In genomic region chr5:180516440-180516839, GRCh38 we compare ENCODE assay signal across 17 cellular contexts. TPM values are rescaled to one million over a fixed set of nuclear protein-coding genes. Genes with fewer than 3 reads are reported as not detected.
A peak's percentile ranks its signal among the peaks of the same experiment; 100 is the strongest.
DNase-seq lines count a peak whose midpoint lies in the region; ATAC-seq, FAIRE-seq and TF ChIP-seq lines count a peak whose summit lies in the region.
"Had no signal": no experiment of that assay in that cellular context is flagged by ENCODE, and none has a peak within 500 bp of the region (broad histone marks: within the 10 kb centered on the region; RNA-seq: fewer than 3 reads in every experiment).

No MANE protein-coding gene starts in this region.

- H3K4me2 ChIP-seq in GM23338 = no peak overlapping the region
- H3K4me2 ChIP-seq: BLaER1 had no signal

- no peak overlapping the region for H3K4me3 Mint-ChIP-seq in GM23338
- no peak overlapping the region for H3K4me3 Mint-ChIP-seq in T-helper 17 cell
- H3K4me3 Mint-ChIP-seq in endodermal cell = no peak overlapping the region
- H3K4me3 Mint-ChIP-seq: CD14-positive monocyte; CD4-positive, alpha-beta memory T cell; HFFc6 had no signal

- H3K9me3 ChIP-seq in T-helper 17 cell (ENCODE audit: control insufficient read depth, low read length, poor library complexity, severe bottlenecking) (no peaks in the 10 kb centered on the region), endodermal cell (ENCODE audit: control insufficient read depth, low read length) (no peaks in the 10 kb centered on the region), neutrophil (no peaks in the 10 kb centered on the region)

- peaks cover 12% of the 10 kb centered on the region for H3K36me3 Mint-ChIP-seq in GM23338 (ENCODE audit: low read depth)
- peaks cover 3% of the 10 kb centered on the region for H3K36me3 Mint-ChIP-seq in T-helper 17 cell (ENCODE audit: low read depth)
- peaks cover 16% of the 10 kb centered on the region for H3K36me3 Mint-ChIP-seq in endodermal cell (ENCODE audit: low read depth)

- no peaks in the 10 kb centered on the region for H3K27me3 ChIP-seq in GM23338 (ENCODE audit: insufficient read depth)
- no peaks in the 10 kb centered on the region for H3K27me3 ChIP-seq in endodermal cell (ENCODE audit: control insufficient read depth, insufficient read depth, low read length, poor library complexity, severe bottlenecking)
- H3K27me3 ChIP-seq in neutrophil = no peaks in the 10 kb centered on the region
- H3K27me3 ChIP-seq: BLaER1 had no signal

- no peaks in the 10 kb centered on the region for H3K9me2 ChIP-seq in GM23338 (ENCODE audit: insufficient read depth)

- no peak for FAIRE-seq in HTR-8/SVneo (lab: Jason Lieb, UNC)
- FAIRE-seq: GM12878, GM19239 had no signal

- H3K27me3 Mint-ChIP-seq in GM23338 (ENCODE audit: insufficient read depth, low read depth, poor library complexity) (no peaks in the 10 kb centered on the region), T-helper 17 cell (no peaks in the 10 kb centered on the region), endodermal cell (ENCODE audit: insufficient read depth) (no peaks in the 10 kb centered on the region)
- H3K27me3 Mint-ChIP-seq: CD4-positive, alpha-beta memory T cell had no signal

- no peak for ATAC-seq in GM23338
- no peak for ATAC-seq in T-helper 17 cell
- ATAC-seq in GM18517 (IDR thresholded peaks at IDR 0.05; ENCODE audit: unreplicated experiment) = no peak
- ATAC-seq: GM12878 had no signal

- peak overlapping the region; percentile 54; the same call in 1 of the 2 replicates for H3K27ac Mint-ChIP-seq in GM23338
- peak overlapping the region; percentile 49 for H3K27ac Mint-ChIP-seq in T-helper 17 cell
- peak overlapping the region; percentile 81 for H3K27ac Mint-ChIP-seq in endodermal cell
- H3K27ac Mint-ChIP-seq: HFFc6 had no signal

- 94 to 98% methylated on average over 5 of the region's 5 CpGs for WGBS in endodermal cell (ENCODE audit: insufficient coverage in 1 of 2, insufficient read length in 1 of 2), 2 experiments

- DNase-seq in GM23338 (ENCODE audit: low spot score) (no peak), T-helper 17 cell (no peak), endodermal cell (no peak), GDM1 (lab: John Stamatoyannopoulos, UW) (no peak), HTR-8/SVneo (ENCODE audit: insufficient read length, low spot score) (no peak)
- DNase-seq in NK-92 treated with Interleukin-12 subunit alpha and Interleukin-12 subunit beta, amount 100 ng/mL, for 24 hours (lab: John Stamatoyannopoulos, UW) = no peak
- DNase-seq: 8988T; CD4-positive, alpha-beta memory T cell; DMS79 treated with DMSO at 0.1 percent for 48 hours; HCEC 1CT; HFFc6 had no signal

- peaks cover 87% of the 10 kb centered on the region for H4K20me1 ChIP-seq in GM23338 (replicated peaks; ENCODE audit: insufficient read depth)

- H3K36me3 ChIP-seq in GM23338 (ENCODE audit: insufficient read depth) (no peaks in the 10 kb centered on the region), endodermal cell (ENCODE audit: control insufficient read depth, insufficient read depth, low read length) (peaks cover 10% of the 10 kb centered on the region), neutrophil (no peaks in the 10 kb centered on the region)

- peaks cover 17% of the 10 kb centered on the region for H3K4me1 ChIP-seq in GM23338 (ENCODE audit: insufficient read depth)
- no peaks in the 10 kb centered on the region for H3K4me1 ChIP-seq in endodermal cell (ENCODE audit: control insufficient read depth, insufficient read depth, low read length)
- H3K4me1 ChIP-seq in neutrophil (ENCODE audit: control insufficient read depth in 1 of 2, insufficient read depth in 1 of 2, low read depth in 1 of 2, low read length in 1 of 2) = peaks cover 64 to 67% of the 10 kb centered on the region in 2 experiments

- no peaks in the 10 kb centered on the region for H3F3A ChIP-seq in GM23338 (replicated peaks; ENCODE audit: low read depth)

- H3K9ac ChIP-seq in endodermal cell (ENCODE audit: extremely low read depth, low read length, poor library complexity, severe bottlenecking) = no peak overlapping the region
- H3K9ac ChIP-seq: BLaER1 had no signal

- no peak overlapping the region for H2AFZ ChIP-seq in GM23338

- peaks cover 100% of the 10 kb centered on the region for H3K79me2 ChIP-seq in GM23338 (replicated peaks; ENCODE audit: insufficient read depth)

- H3K27ac ChIP-seq in GM23338 (ENCODE audit: low read depth) = no peak overlapping the region
- H3K27ac ChIP-seq in endodermal cell (ENCODE audit: low read depth, low read length) = no peak overlapping the region
- H3K27ac ChIP-seq in neutrophil = peak overlapping the region; percentile 43
- H3K27ac ChIP-seq: BLaER1 had no signal

- H3K9me3 Mint-ChIP-seq in GM23338 (no peaks in the 10 kb centered on the region), endodermal cell (no peaks in the 10 kb centered on the region)
- H3K9me3 Mint-ChIP-seq: CD4-positive, alpha-beta memory T cell; HFFc6 had no signal

- H3K4me3 ChIP-seq in GM23338 = no peak overlapping the region
- H3K4me3 ChIP-seq in endodermal cell (ENCODE audit: low read length) = no peak overlapping the region
- H3K4me3 ChIP-seq in neutrophil (ENCODE audit: low read depth in 1 of 2, low read length in 1 of 2) = no peak overlapping the region
- H3K4me3 ChIP-seq: BLaER1, GM12878 had no signal

- H3K4me1 Mint-ChIP-seq in GM23338 (peaks cover 38% of the 10 kb centered on the region), T-helper 17 cell (peaks cover 38% of the 10 kb centered on the region), endodermal cell (peaks cover 27% of the 10 kb centered on the region)

- TF ChIP-seq CTCF in GM23338 (conservative IDR thresholded peaks at IDR 0.05; ENCODE audit: low read depth in 2 of 2) (0 out of 4 replicates have a peak, but pooled peaks of 1 of the 2 experiments have one; percentile 3), endodermal cell (conservative IDR thresholded peaks at IDR 0.05) (no peak), neutrophil (IDR thresholded peaks at IDR 0.05) (no peak)

TF ChIP-seq in GM23338, 12 proteins besides CTCF, POLR2A, EP300 and RAD21 (continues in another document):
- TF ChIP-seq ZNF114 (CRISPR knock-in tag; IDR thresholded peaks at IDR 0.05) (no peak), ETS1 (IDR thresholded peaks at IDR 0.05) (no peak)

RNA-seq across cellular contexts. Expression of gene CNOT6, which starts 22.3 kb away (rescaled TPM):
- total RNA-seq in GM23338 (2014; rRNA removed; shearing (Covaris generic)) = 38.7 and 41.7 TPM in 2 replicates
- polyA plus RNA-seq in GM23338 (2016; fragmentation: Nextera tagmentation; extraction: Ambion mirVana) = 11.4 and 14.6 TPM in 2 replicates
- 10 to 100 TPM; 19.0 to 22.0 TPM for total RNA-seq in T-helper 17 cell
- 10 to 100 TPM; 40.4 to 42.9 TPM for total RNA-seq in endodermal cell
- polyA plus RNA-seq in endodermal cell (2013, experiment 1 of 2) = 43.1 TPM
- polyA plus RNA-seq in endodermal cell (2013, experiment 2 of 2) = 44.9 TPM
